1 cellular context compared by ENCODE assay signal in the genomic region with DNA sequence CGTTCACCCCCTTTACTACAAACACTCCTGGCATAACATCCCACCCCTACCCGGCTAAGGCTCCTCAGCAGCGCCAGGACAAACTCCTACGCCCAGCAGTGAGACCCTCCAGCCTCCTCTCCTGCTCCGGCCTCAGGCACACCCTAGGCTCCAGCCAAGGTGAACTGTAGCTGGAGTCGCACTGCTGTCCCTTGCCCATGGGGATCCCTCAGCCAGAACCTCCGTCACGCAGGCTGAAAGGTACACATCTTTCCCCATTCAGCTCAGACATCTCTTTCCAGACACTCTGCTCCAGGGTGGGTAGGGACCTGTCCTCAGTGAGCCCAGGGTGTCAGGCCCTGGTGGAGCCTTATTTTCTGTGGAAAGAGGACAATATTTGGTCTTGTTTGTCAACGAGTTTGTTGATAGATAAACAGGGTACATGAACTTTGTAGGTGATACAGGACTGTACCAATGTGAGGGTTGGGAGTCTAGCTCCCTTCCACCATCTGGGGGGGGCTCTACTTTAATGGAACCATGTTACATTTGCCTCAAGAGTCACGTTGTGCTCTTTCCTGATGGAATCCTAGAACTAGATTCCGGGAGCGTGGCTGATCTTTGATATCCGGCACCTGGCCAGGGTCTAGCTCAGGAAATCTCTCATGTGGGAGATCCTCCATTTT.
TF ChIP-seq lines count a peak whose summit lies in the region.

No MANE protein-coding gene starts in this region.

TF ChIP-seq in H1, 55 proteins besides CTCF, POLR2A, EP300 and RAD21:
- TF ChIP-seq, protein P1, sequence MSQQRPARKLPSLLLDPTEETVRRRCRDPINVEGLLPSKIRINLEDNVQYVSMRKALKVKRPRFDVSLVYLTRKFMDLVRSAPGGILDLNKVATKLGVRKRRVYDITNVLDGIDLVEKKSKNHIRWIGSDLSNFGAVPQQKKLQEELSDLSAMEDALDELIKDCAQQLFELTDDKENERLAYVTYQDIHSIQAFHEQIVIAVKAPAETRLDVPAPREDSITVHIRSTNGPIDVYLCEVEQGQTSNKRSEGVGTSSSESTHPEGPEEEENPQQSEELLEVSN (IDR thresholded peaks at IDR 0.05): no peak
- TF ChIP-seq, protein P2, sequence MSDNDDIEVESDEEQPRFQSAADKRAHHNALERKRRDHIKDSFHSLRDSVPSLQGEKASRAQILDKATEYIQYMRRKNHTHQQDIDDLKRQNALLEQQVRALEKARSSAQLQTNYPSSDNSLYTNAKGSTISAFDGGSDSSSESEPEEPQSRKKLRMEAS (IDR thresholded peaks at IDR 0.05): no peak
- TF ChIP-seq TBP (IDR thresholded peaks at IDR 0.05; ENCODE audit: low read depth, low read length) (no peak), CHD2 (IDR thresholded peaks at IDR 0.05; ENCODE audit: low read length) (no peak), BRCA1 (IDR thresholded peaks at IDR 0.05; ENCODE audit: low read depth, low read length) (no peak), KDM1A (IDR thresholded peaks at IDR 0.05; ENCODE audit: borderline replicate concordance, low read length) (no peak), BCL11A (IDR thresholded peaks at IDR 0.05; ENCODE audit: low read depth in 2 of 2, low read length in 2 of 2) (no peak), CTBP2 (IDR thresholded peaks at IDR 0.05; ENCODE audit: borderline replicate concordance, insufficient read depth, insufficient read length, low read length) (no peak), JUND (IDR thresholded peaks at IDR 0.05; ENCODE audit: low read length) (no peak), SIX5 (IDR thresholded peaks at IDR 0.05; ENCODE audit: low read depth, low read length) (no peak), SP4 (IDR thresholded peaks at IDR 0.05; ENCODE audit: low read length) (no peak), TAF7 (optimal IDR thresholded peaks at IDR 0.05; ENCODE audit: borderline replicate concordance, low read depth, low read length) (no peak), EGR1 (IDR thresholded peaks at IDR 0.05; ENCODE audit: borderline replicate concordance, low read depth, low read length) (no peak)
- TF ChIP-seq, protein P3, sequence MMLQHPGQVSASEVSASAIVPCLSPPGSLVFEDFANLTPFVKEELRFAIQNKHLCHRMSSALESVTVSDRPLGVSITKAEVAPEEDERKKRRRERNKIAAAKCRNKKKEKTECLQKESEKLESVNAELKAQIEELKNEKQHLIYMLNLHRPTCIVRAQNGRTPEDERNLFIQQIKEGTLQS (IDR thresholded peaks at IDR 0.05; ENCODE audit: insufficient read depth, low read depth, low read length): no peak
TF ChIP-seq in H1: peak in this region for 0.
